Comparison of ENCODE assay signal across 8 cellular contexts in the genomic region with DNA sequence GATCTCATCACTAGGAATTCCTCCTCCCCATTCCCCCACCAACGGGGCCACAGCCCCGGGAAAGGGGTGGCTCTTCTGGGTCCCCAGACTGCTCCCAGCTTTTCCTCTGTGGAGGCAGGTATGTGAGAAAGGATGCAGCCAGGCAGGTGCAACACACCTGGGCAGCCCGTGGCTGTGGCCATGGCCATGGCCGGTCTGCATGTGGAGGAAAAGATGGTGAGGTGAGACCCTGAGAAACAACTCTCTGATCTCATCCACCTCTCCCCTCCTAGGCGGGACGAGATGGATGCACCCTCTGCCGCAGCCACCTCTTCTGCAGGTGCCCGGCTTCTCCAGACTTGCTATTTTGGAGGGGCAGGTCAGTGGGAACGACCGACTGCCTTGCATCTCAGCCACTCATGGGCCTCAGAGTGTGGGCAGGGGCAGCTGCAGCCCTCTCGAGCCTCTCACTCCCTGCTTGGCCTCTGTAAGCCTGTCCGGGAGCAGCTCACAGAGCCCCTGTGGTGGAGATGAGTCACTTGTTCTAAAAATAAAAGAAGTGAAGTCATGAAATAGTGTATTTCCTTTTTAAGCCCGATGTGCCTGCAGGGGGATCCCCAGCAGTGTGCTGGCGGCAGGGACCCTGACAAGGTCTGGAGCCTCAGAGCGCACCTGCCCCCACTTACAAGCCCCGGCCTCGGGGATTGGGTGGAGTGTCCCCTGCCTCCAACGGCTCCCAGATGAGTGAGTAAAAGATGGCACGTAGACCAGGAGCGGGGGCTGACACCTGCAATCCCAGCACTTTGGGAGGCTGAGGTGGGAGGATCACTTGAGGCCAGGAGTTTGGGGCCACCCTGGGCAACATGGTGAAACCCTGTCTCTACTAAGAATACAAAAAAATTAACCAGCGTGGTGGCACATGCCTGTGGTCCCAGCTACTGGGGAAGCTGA. TPM values are rescaled to one million over a fixed set of nuclear protein-coding genes. Genes with fewer than 3 reads are reported as not detected.
DNase-seq lines count a peak whose midpoint lies in the region; ATAC-seq lines count a peak whose summit lies in the region.

No MANE protein-coding gene starts in this region.

- peaks cover 4 to 17% of the 10 kb centered on the region in 2 donors for H3K36me3 Mint-ChIP-seq in activated T-cell treated with anti-CD3 and anti-CD28 coated beads, Interleukin-2, amount 50 U/mL, for 72 hours (ENCODE audit: insufficient read depth in 2 of 2)

- H3K27me3 Mint-ChIP-seq in activated T-cell treated with anti-CD3 and anti-CD28 coated beads, Interleukin-2, amount 50 U/mL, for 72 hours (ENCODE audit: low read depth) = peaks cover 18% of the 10 kb centered on the region

- H3K27ac Mint-ChIP-seq in activated T-cell treated with anti-CD3 and anti-CD28 coated beads, Interleukin-2, amount 50 U/mL, for 72 hours = no peak overlapping the region

- H3K9me3 Mint-ChIP-seq in activated T-cell treated with anti-CD3 and anti-CD28 coated beads, Interleukin-2, amount 50 U/mL, for 72 hours = peaks cover 11 to 12% of the 10 kb centered on the region in 2 donors

- intact Hi-C loops in left ventricle myocardium superior (cut with micrococcal nuclease) = no loop called here

- DNase-seq in A172 (ENCODE audit: low spot score) (peak; percentile 93), NCI-H460 (ENCODE audit: extremely low read depth, low read depth) (peak; percentile 29), left ventricle myocardium superior (peak; percentile 57), NCI-H1694 (lab: John Stamatoyannopoulos, UW) (no peak)
- peak; percentile 49 to 59 for DNase-seq in activated T-cell treated with anti-CD3 and anti-CD28 coated beads, Interleukin-2, amount 50 U/mL, for 72 hours
- DNase-seq in stimulated activated CD4-positive, alpha-beta T cell treated with anti-CD3 and anti-CD28 coated beads, Interleukin-2, amount 100 ng/mL, for 4 hours (ENCODE audit: low read depth) = peak; percentile 43

- peak; percentile 81 for ATAC-seq in GM18520 (IDR thresholded peaks at IDR 0.05; ENCODE audit: unreplicated experiment)
- ATAC-seq in HG02885 (IDR thresholded peaks at IDR 0.05; ENCODE audit: poor library complexity, unreplicated experiment) = peak; percentile 94
- ATAC-seq in activated T-cell treated with anti-CD3 and anti-CD28 coated beads, Interleukin-2, amount 50 U/mL, for 72 hours (replicated peaks in 1 of 2) = peak; percentile 97 to 98
- ATAC-seq in left ventricle myocardium superior = peak; percentile 93

- H3K4me1 Mint-ChIP-seq in activated T-cell treated with anti-CD3 and anti-CD28 coated beads, Interleukin-2, amount 50 U/mL, for 72 hours (ENCODE audit: low read depth) = peaks cover 23% of the 10 kb centered on the region

- peak overlapping the region; percentile 70 to 80 for H3K4me3 Mint-ChIP-seq in activated T-cell treated with anti-CD3 and anti-CD28 coated beads, Interleukin-2, amount 50 U/mL, for 72 hours

RNA-seq across cellular contexts. Expression of gene SMIM38, which starts 10.7 kb away (rescaled TPM):
- 0.14 and 1.8 TPM in 2 replicates for total RNA-seq in A172 (2014; rRNA removed; shearing (Covaris generic))
- total RNA-seq in NCI-H460 (2014; rRNA removed; shearing (Covaris generic)) = 0.05 TPM in 1 of 2 replicates, not detected in the other
- polyA plus RNA-seq in NCI-H460 (2014; cell fraction: nucleus; rRNA removed) = 0.18 and 0.38 TPM in 2 replicates
- 1 to 10 TPM; 2.3 to 5.5 TPM for total RNA-seq in activated T-cell treated with anti-CD3 and anti-CD28 coated beads, Interleukin-2, amount 50 U/mL, for 72 hours
- total RNA-seq in left ventricle myocardium superior = not detected
